In the genomic region with DNA sequence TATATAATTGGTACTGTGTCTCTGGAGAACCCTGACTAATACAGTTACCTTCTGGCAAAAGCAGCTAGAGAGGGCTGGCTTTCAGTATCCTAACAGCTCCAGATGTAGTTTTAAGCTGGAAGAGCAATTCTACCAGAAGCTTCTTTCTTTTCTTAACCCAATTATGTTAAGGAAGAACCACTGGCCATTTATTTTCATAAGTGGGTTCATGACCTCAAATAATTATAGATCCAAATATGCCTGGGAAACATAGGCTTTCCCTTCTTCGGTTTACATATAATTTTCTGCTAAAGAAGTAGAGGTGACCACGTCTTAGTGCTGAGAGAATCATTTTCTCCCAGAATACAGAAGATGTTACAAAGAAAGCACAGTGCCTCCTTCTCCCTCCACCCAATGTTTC, we compare ENCODE assay signal across 22 cellular contexts.
"Had no signal": no experiment of that assay in that cellular context is flagged by ENCODE, and none has a peak within 500 bp of the region (broad histone marks: within the 10 kb centered on the region; RNA-seq: fewer than 3 reads in every experiment).

No MANE protein-coding gene starts in this region.

- H3K36me3 Mint-ChIP-seq: activated naive CD8-positive, alpha-beta T cell treated with anti-CD3 and anti-CD28 coated beads for 36 hours; brain; memory B cell; naive thymus-derived CD4-positive, alpha-beta T cell had no signal

- H3K36me3 ChIP-seq: right lobe of liver, suprapubic skin, transverse colon, vagina had no signal

- H3K4me3 ChIP-seq: mucosa of descending colon, right lobe of liver, suprapubic skin, transverse colon, vagina had no signal

- H3K9me3 Mint-ChIP-seq: stimulated activated naive CD8-positive, alpha-beta T cell treated with anti-CD3 and anti-CD28 coated beads, Interleukin-15, amount 100 ng/mL, for 72 hours had no signal

- H3K4me1 ChIP-seq: parathyroid adenoma, right lobe of liver, suprapubic skin, transverse colon, vagina had no signal

- ATAC-seq: esophagus mucosa; mucosa of descending colon; naive thymus-derived CD4-positive, alpha-beta T cell; right lobe of liver; stimulated activated naive CD8-positive, alpha-beta T cell treated with anti-CD3 and anti-CD28 coated beads, Interleukin-15, amount 100 ng/mL, for 72 hours had no signal

- H3K27me3 ChIP-seq: right lobe of liver, suprapubic skin, transverse colon, vagina had no signal

- H3K4me1 Mint-ChIP-seq: activated naive CD8-positive, alpha-beta T cell treated with anti-CD3 and anti-CD28 coated beads for 36 hours; brain; memory B cell; naive thymus-derived CD4-positive, alpha-beta T cell; stimulated activated naive CD8-positive, alpha-beta T cell treated with anti-CD3 and anti-CD28 coated beads, Interleukin-15, amount 100 ng/mL, for 72 hours had no signal

- H3K4me3 Mint-ChIP-seq: activated naive CD8-positive, alpha-beta T cell treated with anti-CD3 and anti-CD28 coated beads for 36 hours; activated T-helper 1 cell treated with anti-CD3 and anti-CD28 coated beads, Interleukin-12 subunit alpha, Interleukin-12 subunit beta, Interleukin-2, Interleukin-4 antibody, amounts not matched to agents 30 ng/mL and 10 ng/mL and 1 ng/mL, durations not matched to agents 14 hours and 24 hours and 36 hours; brain; central memory CD8-positive, alpha-beta T cell; memory B cell; naive thymus-derived CD4-positive, alpha-beta T cell; stimulated activated naive CD8-positive, alpha-beta T cell treated with anti-CD3 and anti-CD28 coated beads, Interleukin-15, amount 100 ng/mL, for 72 hours had no signal

- H3K27me3 Mint-ChIP-seq: activated naive CD8-positive, alpha-beta T cell treated with anti-CD3 and anti-CD28 coated beads for 36 hours; brain had no signal

- FAIRE-seq: small intestine had no signal

- H3K27ac ChIP-seq: parathyroid adenoma, right lobe of liver, suprapubic skin, transverse colon, vagina had no signal

- H3K79me2 ChIP-seq: parathyroid adenoma had no signal

- DNase-seq: activated CD4-positive, alpha-beta T cell treated with anti-CD3 and anti-CD28 coated beads, Interleukin-2, amount 50 U/mL, for 48 hours; activated gamma-delta T cell treated with Interleukin-2 at 50 U/mL for 16 hours; activated naive CD8-positive, alpha-beta T cell treated with anti-CD3 and anti-CD28 coated beads for 36 hours; amygdala; cortex of kidney; effector CD4-positive, alpha-beta T cell; mucosa of descending colon; naive thymus-derived CD4-positive, alpha-beta T cell; right lobe of liver; small intestine; stimulated activated CD4-positive, alpha-beta T cell treated with anti-CD3 and anti-CD28 coated beads, Interleukin-4, amount 100 ng/mL, for 1 hour; stimulated activated naive CD8-positive, alpha-beta T cell treated with anti-CD3 and anti-CD28 coated beads, Interleukin-15, amount 100 ng/mL, for 72 hours; T-helper 2 cell; transverse colon had no signal

- H2AFZ ChIP-seq: parathyroid adenoma had no signal

- H3K27ac Mint-ChIP-seq: activated naive CD8-positive, alpha-beta T cell treated with anti-CD3 and anti-CD28 coated beads for 36 hours; activated T-helper 1 cell treated with anti-CD3 and anti-CD28 coated beads, Interleukin-12 subunit alpha, Interleukin-12 subunit beta, Interleukin-2, Interleukin-4 antibody, amounts not matched to agents 30 ng/mL and 10 ng/mL and 1 ng/mL, durations not matched to agents 14 hours and 24 hours and 36 hours; brain; memory B cell; naive thymus-derived CD4-positive, alpha-beta T cell; stimulated activated naive CD8-positive, alpha-beta T cell treated with anti-CD3 and anti-CD28 coated beads, Interleukin-15, amount 100 ng/mL, for 72 hours had no signal

- H3K9ac ChIP-seq: parathyroid adenoma had no signal

- H3K9me3 ChIP-seq: right lobe of liver, suprapubic skin, transverse colon, vagina had no signal
